Comparison of ENCODE assay signal across 8 cellular contexts in genomic region chr5:131164931-131165727, GRCh38. TPM values are rescaled to one million over a fixed set of nuclear protein-coding genes. Genes with fewer than 3 reads are reported as not detected.
DNase-seq lines count a peak whose midpoint lies in the region; ATAC-seq and TF ChIP-seq lines count a peak whose summit lies in the region.

HINT1 (minus strand) TSS chr5:131165256; CDS start chr5:131165205, 51 bp downstream.

- no peaks in the 10 kb centered on the region for H3K9me3 Mint-ChIP-seq in chondrocyte (ENCODE audit: low read depth)

- peaks cover 13% of the 10 kb centered on the region for H3K36me3 Mint-ChIP-seq in chondrocyte (ENCODE audit: low read depth)

- peak; percentile 87 for ATAC-seq in HG03432 (IDR thresholded peaks at IDR 0.05; ENCODE audit: unreplicated experiment)

- DNase-seq in Ammon's horn (ENCODE audit: low spot score): peak; percentile 89
- DNase-seq in NCI-H460 (ENCODE audit: extremely low read depth, low read depth): peak; percentile 92
- peak; percentile 87 to 90 for DNase-seq in activated CD4-positive, alpha-beta T cell treated with anti-CD3 and anti-CD28 coated beads for 24 hours (ENCODE audit: low read depth in 2 of 2)
- DNase-seq in chondrocyte (ENCODE audit: low spot score): peak; percentile 97
- peak; percentile 95 for DNase-seq in kidney tubule cell (ENCODE audit: low spot score)
- DNase-seq in stimulated activated CD4-positive, alpha-beta T cell treated with anti-CD3 and anti-CD28 coated beads, Interleukin-1b, Interleukin-23, amount 100 ng/mL, for 4 hours (ENCODE audit: low read depth in 2 of 2): peak; percentile 89 to 93

- H3K4me1 Mint-ChIP-seq in chondrocyte (ENCODE audit: low read depth): peaks cover 29% of the 10 kb centered on the region

- no peaks in the 10 kb centered on the region for H3K27me3 Mint-ChIP-seq in chondrocyte (ENCODE audit: low read depth)

- peak within 1 kb of the TSS; percentile 89 for H3K27ac Mint-ChIP-seq in chondrocyte (ENCODE audit: unreplicated experiment)

- H3K4me3 Mint-ChIP-seq in chondrocyte (ENCODE audit: unreplicated experiment): peak within 1 kb of the TSS; percentile 86

- TF ChIP-seq POLR2A in GM19099 (IDR thresholded peaks at IDR 0.05; ENCODE audit: extremely low read depth, insufficient read length, low read depth): peak; percentile 87

- peak; percentile 45 for TF ChIP-seq CTCF in chondrocyte (IDR thresholded peaks at IDR 0.05)

RNA-seq across cellular contexts. Expression of gene HINT1, which starts in this region (rescaled TPM):
- 596 and 611 TPM in 2 replicates for total RNA-seq in NCI-H460 (2014; rRNA removed; shearing (Covaris generic))
- 705 and 852 TPM in 2 replicates for polyA plus RNA-seq in NCI-H460 (2014; cell fraction: nucleus; rRNA removed)
- total RNA-seq in chondrocyte: 196 to 223 TPM (median 197 TPM) in 3 replicates

Comparison
In these comparisons a context has a peak if more than half of its experiments do, and no peak if none do; other contexts are left out.
1. Peak in every context shown above with its lines: DNase-seq and ATAC-seq.